In genomic region chr3:48609088-48610005, GRCh38 we compare ENCODE assay signal across 8 cellular contexts. TPM values are rescaled to one million over a fixed set of nuclear protein-coding genes. Genes with fewer than 3 reads are reported as not detected.
DNase-seq lines count a peak whose midpoint lies in the region; ATAC-seq and TF ChIP-seq lines count a peak whose summit lies in the region.

Gene UQCRC1 (minus strand): TSS chr3:48609646. CDS start chr3:48609620, 26 bp downstream.

- TF ChIP-seq CTCF in GM12864 (IDR thresholded peaks at IDR 0.05; ENCODE audit: low read depth, low read length, missing control alignments) (peak; percentile 79), glutamatergic neuron (IDR thresholded peaks at IDR 0.05; ENCODE audit: partially characterized antibody, unreplicated experiment) (peak; percentile 86), osteocyte (IDR thresholded peaks at IDR 0.05) (peak; percentile 80)

- DNase-seq in GM12864 (ENCODE audit: low read depth) (peak; percentile 77), NCI-H1092 (lab: John Stamatoyannopoulos, UW) (peak; percentile 81), SKM-1 treated with dmso at 0.1 percent for 144 hours (lab: John Stamatoyannopoulos, UW; ENCODE audit: unreplicated experiment) (peak; percentile 95), glutamatergic neuron (peak; percentile 95), osteocyte (ENCODE audit: extremely low spot score, unreplicated experiment) (peak; percentile 99)
- DNase-seq in activated naive CD8-positive, alpha-beta T cell treated with anti-CD3 and anti-CD28 coated beads for 36 hours: peak; percentile 96

- peaks cover 4% of the 10 kb centered on the region for H3K4me1 ChIP-seq in thymus (ENCODE audit: control insufficient read depth, insufficient read depth, low read length)

- H3K4me3 Mint-ChIP-seq in activated naive CD8-positive, alpha-beta T cell treated with anti-CD3 and anti-CD28 coated beads for 36 hours: peak within 1 kb of the TSS; percentile 99
- H3K4me3 Mint-ChIP-seq in glutamatergic neuron (ENCODE audit: unreplicated experiment): peak within 1 kb of the TSS; percentile 91
- peak within 1 kb of the TSS; percentile 99 for H3K4me3 Mint-ChIP-seq in osteocyte (ENCODE audit: unreplicated experiment)

- H3K36me3 ChIP-seq in thymus (ENCODE audit: control insufficient read depth, insufficient read depth): peaks cover 16% of the 10 kb centered on the region

- WGBS in thymus: 2% methylated on average over 86 of the region's 86 CpGs

- peaks cover 18% of the 10 kb centered on the region for H3K36me3 Mint-ChIP-seq in activated naive CD8-positive, alpha-beta T cell treated with anti-CD3 and anti-CD28 coated beads for 36 hours
- H3K36me3 Mint-ChIP-seq in glutamatergic neuron (ENCODE audit: unreplicated experiment) (peaks cover 4% of the 10 kb centered on the region), osteocyte (ENCODE audit: unreplicated experiment) (peaks cover 22% of the 10 kb centered on the region)

- peak within 1 kb of the TSS; percentile 70 for H3K27ac ChIP-seq in thymus (ENCODE audit: low read depth)

- ATAC-seq in HG02610 (IDR thresholded peaks at IDR 0.05; ENCODE audit: unreplicated experiment): peak; percentile 96

- no peaks in the 10 kb centered on the region for H3K27me3 Mint-ChIP-seq in activated naive CD8-positive, alpha-beta T cell treated with anti-CD3 and anti-CD28 coated beads for 36 hours
- peaks cover 3% of the 10 kb centered on the region for H3K27me3 Mint-ChIP-seq in glutamatergic neuron (ENCODE audit: unreplicated experiment)
- no peaks in the 10 kb centered on the region for H3K27me3 Mint-ChIP-seq in osteocyte (ENCODE audit: unreplicated experiment)

- H3K4me3 ChIP-seq in GM12864 (ENCODE audit: low read depth, low read length) (peak within 1 kb of the TSS; percentile 82), thymus (ENCODE audit: low read length) (peak within 1 kb of the TSS; percentile 80)

- H3K4me1 Mint-ChIP-seq in activated naive CD8-positive, alpha-beta T cell treated with anti-CD3 and anti-CD28 coated beads for 36 hours: peaks cover 21% of the 10 kb centered on the region
- H3K4me1 Mint-ChIP-seq in glutamatergic neuron (ENCODE audit: low read depth, unreplicated experiment): peaks cover 7% of the 10 kb centered on the region
- peaks cover 24% of the 10 kb centered on the region for H3K4me1 Mint-ChIP-seq in osteocyte (ENCODE audit: unreplicated experiment)

- H3K9me3 Mint-ChIP-seq in activated naive CD8-positive, alpha-beta T cell treated with anti-CD3 and anti-CD28 coated beads for 36 hours: no peaks in the 10 kb centered on the region
- no peaks in the 10 kb centered on the region for H3K9me3 Mint-ChIP-seq in glutamatergic neuron (ENCODE audit: unreplicated experiment)
- no peaks in the 10 kb centered on the region for H3K9me3 Mint-ChIP-seq in osteocyte (ENCODE audit: unreplicated experiment)

- no peaks in the 10 kb centered on the region for H3K9me3 ChIP-seq in thymus (ENCODE audit: control insufficient read depth)

- no peaks in the 10 kb centered on the region for H3K27me3 ChIP-seq in thymus (ENCODE audit: control insufficient read depth, insufficient read depth)

- peak within 1 kb of the TSS; percentile 97 for H3K27ac Mint-ChIP-seq in activated naive CD8-positive, alpha-beta T cell treated with anti-CD3 and anti-CD28 coated beads for 36 hours
- H3K27ac Mint-ChIP-seq in glutamatergic neuron (ENCODE audit: unreplicated experiment) (peak within 1 kb of the TSS; percentile 80), osteocyte (ENCODE audit: unreplicated experiment) (peak within 1 kb of the TSS; percentile 98)

RNA-seq across cellular contexts. Expression of gene UQCRC1, which starts in this region (rescaled TPM):
- 100 to 1,000 TPM; 193 to 209 TPM for total RNA-seq in activated naive CD8-positive, alpha-beta T cell treated with anti-CD3 and anti-CD28 coated beads for 36 hours
- total RNA-seq in glutamatergic neuron (ENCODE audit: unreplicated experiment) (242 TPM), osteocyte (201 and 202 TPM in 2 replicates)
- polyA plus RNA-seq in thymus: 108 TPM

Comparison
In these comparisons a context has a peak if more than half of its experiments do, and no peak if none do; other contexts are left out.
1. Peak in every context shown above with its lines: DNase-seq, ATAC-seq, H3K4me3 ChIP-seq and H3K27ac ChIP-seq.